In genomic region chr15:56916825-56917477, GRCh38 we compare ENCODE assay signal across 8 cellular contexts. TPM values are rescaled to one million over a fixed set of nuclear protein-coding genes. Genes with fewer than 3 reads are reported as not detected.
DNase-seq lines count a peak whose midpoint lies in the region; ATAC-seq and TF ChIP-seq lines count a peak whose summit lies in the region.

No MANE protein-coding gene starts in this region.

- H3K27me3 ChIP-seq in DND-41 (ENCODE audit: insufficient read depth, low read length, poor library complexity) = no peaks in the 10 kb centered on the region
- H3K27me3 ChIP-seq in parathyroid adenoma (ENCODE audit: control insufficient read depth, insufficient read depth, low read length) = no peaks in the 10 kb centered on the region

- POLR2A ChIA-PET in OCI-LY7 (lab: Charles Lee) = interaction anchor here (1.4 kb wide), 1 partner anchor 51 kb away, joined by 3 read pairs; no protein-coding TSS in a partner anchor

- no peaks in the 10 kb centered on the region for H3K9me2 ChIP-seq in OCI-LY7 (ENCODE audit: insufficient read depth, low read length)

- H3K79me2 ChIP-seq in DND-41 (ENCODE audit: insufficient read depth, low read length) (peaks cover 41% of the 10 kb centered on the region), OCI-LY7 (ENCODE audit: insufficient read depth, low read depth, low read length) (peaks cover 23% of the 10 kb centered on the region), parathyroid adenoma (peaks cover 2% of the 10 kb centered on the region)

- no TSS peak for BruUV-seq in OCI-LY7 (replicated peaks; lab: Mats Ljungman, UMichigan)

- TF ChIP-seq CTCF in DND-41 (IDR thresholded peaks at IDR 0.05; ENCODE audit: borderline replicate concordance, extremely low read depth, low read length, poor library complexity, severe bottlenecking) = no peak
- no peak for TF ChIP-seq CTCF in OCI-LY7 (conservative IDR thresholded peaks at IDR 0.05; ENCODE audit: low read length)
- TF ChIP-seq CTCF in epithelial cell of esophagus (IDR thresholded peaks at IDR 0.05; ENCODE audit: insufficient read depth, low read depth, low read length, missing control alignments) = no peak
- no peak for TF ChIP-seq CTCF in parathyroid adenoma (IDR thresholded peaks at IDR 0.05)

- H3K36me3 ChIP-seq in DND-41 (ENCODE audit: insufficient read depth, low read length) = peaks cover 23% of the 10 kb centered on the region
- H3K36me3 ChIP-seq in OCI-LY7 (ENCODE audit: insufficient read depth, low read length) = peaks cover 12% of the 10 kb centered on the region
- H3K36me3 ChIP-seq in parathyroid adenoma (ENCODE audit: control insufficient read depth, insufficient read depth, low read length) = no peaks in the 10 kb centered on the region

- DNase-seq in DND-41 (no peak), OCI-LY7 (ENCODE audit: low spot score) (no peak), epithelial cell of esophagus (ENCODE audit: low read depth) (no peak), NCI-H1105 treated with DMSO at 0.1 percent for 48 hours (lab: John Stamatoyannopoulos, UW) (no peak), ecto neural progenitor cell (ENCODE audit: low spot score) (no peak), NCI-H510A treated with DMSO at 0.1 percent for 48 hours (lab: John Stamatoyannopoulos, UW) (no peak)
- no peak for DNase-seq in stimulated activated CD4-positive, alpha-beta T cell treated with anti-CD3 and anti-CD28 coated beads, Interleukin-2, amount 100 ng/mL, for 48 hours

- peak overlapping the region; percentile 79; the same call in 1 of the 2 replicates for H3K27ac ChIP-seq in DND-41 (ENCODE audit: low read length)
- H3K27ac ChIP-seq in OCI-LY7 (ENCODE audit: low read depth, low read length, poor library complexity, severe bottlenecking) = no peak overlapping the region
- peak overlapping the region; percentile 78 for H3K27ac ChIP-seq in parathyroid adenoma

- H3K4me1 ChIP-seq in DND-41 (ENCODE audit: insufficient read depth, low read length) (peaks cover 47% of the 10 kb centered on the region), OCI-LY7 (ENCODE audit: insufficient read depth, low read length, poor library complexity, severe bottlenecking) (peaks cover 25% of the 10 kb centered on the region), parathyroid adenoma (no peaks in the 10 kb centered on the region)

- H3K9ac ChIP-seq in DND-41 (ENCODE audit: low read depth, low read length) (no peak overlapping the region), parathyroid adenoma (no peak overlapping the region)

- CTCF ChIA-PET in OCI-LY7 (lab: Charles Lee; ENCODE audit: unreplicated experiment) = no interaction called here

- H3K9me3 ChIP-seq in DND-41 (ENCODE audit: insufficient read depth, low read length, severe bottlenecking) (no peaks in the 10 kb centered on the region), OCI-LY7 (ENCODE audit: low read length) (no peaks in the 10 kb centered on the region), parathyroid adenoma (ENCODE audit: control insufficient read depth, low read length) (no peaks in the 10 kb centered on the region)

- no peak for ATAC-seq in DND-41 (ENCODE audit: insufficient read depth, low read depth)

- H3K4me2 ChIP-seq in DND-41 (ENCODE audit: insufficient read depth, low read length) = peak overlapping the region; percentile 70; the same call in 1 of the 2 replicates
- peak overlapping the region; percentile 74 for H3K4me2 ChIP-seq in OCI-LY7 (ENCODE audit: low read length)
- H3K4me2 ChIP-seq in parathyroid adenoma (ENCODE audit: low read length) = peak overlapping the region; percentile 90

- intact Hi-C loops in OCI-LY7 (cut with micrococcal nuclease; ENCODE audit: unreplicated experiment) = loop anchor here (5.0 to 10.0 kb wide), 2 partner anchors 220 to 672 kb away; partner anchors contain the start of gene RFX7

- H3K4me3 ChIP-seq in DND-41 (ENCODE audit: low read depth in 1 of 2, low read length in 2 of 2) (peak overlapping the region in 1 of 2 experiments; percentile 66; a peak in 1 of 4 replicates), OCI-LY7 (ENCODE audit: low read depth, low read length, poor library complexity, severe bottlenecking) (no peak overlapping the region), epithelial cell of esophagus (ENCODE audit: low read length) (peak overlapping the region; percentile 87), parathyroid adenoma (ENCODE audit: low read depth, low read length) (peak overlapping the region; percentile 90)

- H2AFZ ChIP-seq in DND-41 (ENCODE audit: low read depth, low read length) = no peak overlapping the region
- H2AFZ ChIP-seq in OCI-LY7 (ENCODE audit: low read length) = no peak overlapping the region
- H2AFZ ChIP-seq in parathyroid adenoma = no peak overlapping the region

- H4K20me1 ChIP-seq in DND-41 (ENCODE audit: insufficient read depth, low read length) = no peaks in the 10 kb centered on the region
- H4K20me1 ChIP-seq in OCI-LY7 (ENCODE audit: insufficient read depth, low read length) = peaks cover 8% of the 10 kb centered on the region; the same call in 1 of the 2 replicates

RNA-seq across cellular contexts. Expression of gene TCF12, which starts 1.5 kb away (rescaled TPM):
- total RNA-seq in OCI-LY7 (2014; rRNA removed; shearing (Covaris generic)) = 139 and 214 TPM in 2 replicates
- 51.6 and 55.9 TPM in 2 replicates for total RNA-seq in OCI-LY7 (2022)
